1 cellular context compared by ENCODE assay signal in genomic region chr16:56577300-56577625, GRCh38.
TF ChIP-seq lines count a peak whose summit lies in the region.

No MANE protein-coding gene starts in this region.

TF ChIP-seq in GM23338, 12 proteins besides CTCF, POLR2A, EP300 and RAD21:
- TF ChIP-seq ZNF462 (CRISPR knock-in tag; IDR thresholded peaks at IDR 0.05) (peak; percentile 66; the same call in 1 of the 2 replicates), REST (IDR thresholded peaks at IDR 0.05; ENCODE audit: unreplicated experiment) (no peak), JUNB (IDR thresholded peaks at IDR 0.05; ENCODE audit: unreplicated experiment) (no peak), EZH2 (IDR thresholded peaks at IDR 0.05; ENCODE audit: low read depth, unreplicated experiment) (no peak), STAT1 (IDR thresholded peaks at IDR 0.05; ENCODE audit: unreplicated experiment) (no peak)
